1 cellular context compared by ENCODE assay signal in genomic region chr5:91379602-91380490, GRCh38.
A peak's percentile ranks its signal among the peaks of the same experiment; 100 is the strongest.
TF ChIP-seq lines count a peak whose summit lies in the region.

No MANE protein-coding gene starts in this region.

TF ChIP-seq in K562, 482 proteins besides CTCF, POLR2A, EP300 and RAD21 (continued from another document and continues in another):
- TF ChIP-seq BRF2 (IDR thresholded peaks at IDR 0.05; ENCODE audit: borderline replicate concordance, insufficient read depth, insufficient read length): no peak
- no peak for TF ChIP-seq MCM3 (IDR thresholded peaks at IDR 0.05)
- TF ChIP-seq JUND (IDR thresholded peaks at IDR 0.05; ENCODE audit: borderline replicate concordance, low read depth, low read length): 0 out of 2 replicates have a peak, but pooled peaks have one; percentile 19
- peak; percentile 18; the same call in 1 of the 3 replicates for TF ChIP-seq JUND (tag; IDR thresholded peaks at IDR 0.05; ENCODE audit: borderline replicate concordance, low read depth, low read length)
- TF ChIP-seq BHLHE40 (IDR thresholded peaks at IDR 0.05; ENCODE audit: low read length): peak; percentile 40; the same call in 1 of the 2 replicates
- no peak for TF ChIP-seq XRCC3 (IDR thresholded peaks at IDR 0.05)
- no peak for TF ChIP-seq ZNF274 (IDR thresholded peaks at IDR 0.05; ENCODE audit: borderline replicate concordance, low read depth, low read length)
- no peak for TF ChIP-seq CAMTA2 (CRISPR knock-in tag; conservative IDR thresholded peaks at IDR 0.05)
- peak; percentile 81 for TF ChIP-seq CREM (IDR thresholded peaks at IDR 0.05; ENCODE audit: low read depth)
- TF ChIP-seq ZNF23 (CRISPR knock-in tag; IDR thresholded peaks at IDR 0.05): no peak
- TF ChIP-seq POLR2H (tag; IDR thresholded peaks at IDR 0.05; ENCODE audit: low read depth): peak; percentile 72
- TF ChIP-seq NFIX (CRISPR knock-in tag; IDR thresholded peaks at IDR 0.05; ENCODE audit: low read depth): no peak
- no peak for TF ChIP-seq POLR3A (IDR thresholded peaks at IDR 0.05; ENCODE audit: borderline replicate concordance, extremely low read depth, insufficient read depth, insufficient read length)
- no peak for TF ChIP-seq ZNF12 (CRISPR knock-in tag; IDR thresholded peaks at IDR 0.05)
- 0 out of 2 replicates have a peak, but pooled peaks have one; percentile 37 for TF ChIP-seq TCFL5 (CRISPR knock-in tag; conservative IDR thresholded peaks at IDR 0.05)
- no peak for TF ChIP-seq ZNF445 (CRISPR knock-in tag; IDR thresholded peaks at IDR 0.05; ENCODE audit: low read depth)
- no peak for TF ChIP-seq KDM4B (IDR thresholded peaks at IDR 0.05; ENCODE audit: borderline replicate concordance in 2 of 2, low read depth in 1 of 2)
- no peak for TF ChIP-seq ZNF184 (CRISPR knock-in tag; IDR thresholded peaks at IDR 0.05)
- no peak for TF ChIP-seq MTA2 (IDR thresholded peaks at IDR 0.05; ENCODE audit: low read depth)
- TF ChIP-seq ZNF217 (CRISPR knock-in tag; IDR thresholded peaks at IDR 0.05): no peak
- no peak for TF ChIP-seq ZFPM2 (CRISPR knock-in tag; IDR thresholded peaks at IDR 0.05)
- no peak for TF ChIP-seq ZNF655 (CRISPR knock-in tag; IDR thresholded peaks at IDR 0.05)
- no peak for TF ChIP-seq NELFE (IDR thresholded peaks at IDR 0.05; ENCODE audit: insufficient read depth, insufficient read length)
- TF ChIP-seq ZNF518B (CRISPR knock-in tag; IDR thresholded peaks at IDR 0.05): no peak
- TF ChIP-seq ZNF75A (CRISPR knock-in tag; IDR thresholded peaks at IDR 0.05): no peak
- no peak for TF ChIP-seq PPARD (CRISPR knock-in tag; IDR thresholded peaks at IDR 0.05)
- TF ChIP-seq ZNF507 (tag; conservative IDR thresholded peaks at IDR 0.05): no peak
- peak; percentile 60; a peak in 2 of 4 replicates for TF ChIP-seq TEAD1 (CRISPR knock-in tag; IDR thresholded peaks at IDR 0.05)
- peak; percentile 89; the same call in 1 of the 2 replicates for TF ChIP-seq ZNF197 (CRISPR knock-in tag; IDR thresholded peaks at IDR 0.05; ENCODE audit: low read depth)
- TF ChIP-seq RBBP5 (IDR thresholded peaks at IDR 0.05; ENCODE audit: borderline replicate concordance, insufficient read depth, low read length, poor library complexity, severe bottlenecking): peak; percentile 52
- TF ChIP-seq RBM39 (optimal IDR thresholded peaks at IDR 0.05; ENCODE audit: low read depth, low read length): no peak
- TF ChIP-seq FOXK2 (conservative IDR thresholded peaks at IDR 0.05 in 1 of 2, IDR thresholded peaks at IDR 0.05 in 1 of 2; ENCODE audit: low read depth in 2 of 2): peak; percentile 93 to 97
- TF ChIP-seq BCOR (IDR thresholded peaks at IDR 0.05): no peak; the same call in 1 of the 2 replicates
- TF ChIP-seq L3MBTL2 (IDR thresholded peaks at IDR 0.05): peak; percentile 29; the same call in 1 of the 2 replicates
- no peak for TF ChIP-seq TEAD4 (IDR thresholded peaks at IDR 0.05; ENCODE audit: low read length)
- TF ChIP-seq TEAD4 (CRISPR knock-in tag; IDR thresholded peaks at IDR 0.05; ENCODE audit: borderline replicate concordance): no peak
- peak; percentile 13; the same call in 1 of the 2 replicates for TF ChIP-seq NCOR1 (IDR thresholded peaks at IDR 0.05)
- TF ChIP-seq CHD7 (IDR thresholded peaks at IDR 0.05; ENCODE audit: low read depth, low read length): no peak
- no peak for TF ChIP-seq ZNF79 (CRISPR knock-in tag; IDR thresholded peaks at IDR 0.05; ENCODE audit: low read depth)
- no peak for TF ChIP-seq HDAC2 (IDR thresholded peaks at IDR 0.05)
- peak; percentile 97 for TF ChIP-seq ERF (CRISPR knock-in tag; IDR thresholded peaks at IDR 0.05)
- no peak for TF ChIP-seq MTA3 (IDR thresholded peaks at IDR 0.05; ENCODE audit: borderline replicate concordance)
- no peak for TF ChIP-seq ZMIZ1 (IDR thresholded peaks at IDR 0.05; ENCODE audit: low read depth in 2 of 2, low read length in 2 of 2)
- TF ChIP-seq CTBP1 (IDR thresholded peaks at IDR 0.05; ENCODE audit: borderline replicate concordance): peak; percentile 89
- no peak for TF ChIP-seq RBM15 (IDR thresholded peaks at IDR 0.05; ENCODE audit: insufficient read depth, low read length)
- no peak for TF ChIP-seq MYBL2 (IDR thresholded peaks at IDR 0.05; ENCODE audit: low read depth)
- no peak for TF ChIP-seq MYBL2 (CRISPR knock-in tag; IDR thresholded peaks at IDR 0.05; ENCODE audit: borderline replicate concordance)
- peak; percentile 86 for TF ChIP-seq ZNF766 (CRISPR knock-in tag; conservative IDR thresholded peaks at IDR 0.05)
- TF ChIP-seq TSC22D4 (tag; IDR thresholded peaks at IDR 0.05): no peak
